21 cellular contexts compared by ENCODE assay signal in genomic region chr17:49798738-49799137, GRCh38. TPM values are rescaled to one million over a fixed set of nuclear protein-coding genes. Genes with fewer than 3 reads are reported as not detected.
"Had no signal": no experiment of that assay in that cellular context is flagged by ENCODE, and none has a peak within 500 bp of the region (broad histone marks: within the 10 kb centered on the region; RNA-seq: fewer than 3 reads in every experiment).

No MANE protein-coding gene starts in this region.

- H3K4me1 ChIP-seq: colonic mucosa had no signal

- H3K27me3 ChIP-seq: ascending aorta, colonic mucosa, spleen had no signal

- H3K4me1 Mint-ChIP-seq: nephron progenitor cell had no signal

- H3K4me3 Mint-ChIP-seq: activated T-cell treated with anti-CD3 and anti-CD28 coated beads, Interleukin-2, amount 50 U/mL, for 4 hours; central memory CD8-positive, alpha-beta T cell; nephron progenitor cell; stimulated activated naive B cell treated with anti-CD40 and anti-IgM and Interleukin-4, amounts not matched to agents 10 μg/mL and 1 μg/mL and 100 μg/mL, for 72 hours had no signal

- DNase-seq: activated gamma-delta T cell; activated T-cell treated with anti-CD3 and anti-CD28 coated beads, Interleukin-2, amount 50 U/mL, for 4 hours; colonic mucosa; mesendoderm; nephron progenitor cell; nucleus accumbens; posterior cingulate gyrus; SIG-M5; spleen; stimulated activated CD4-positive, alpha-beta T cell treated with anti-CD3 and anti-CD28 coated beads, Interleukin-4, amount 100 ng/mL, for 4 hours; stimulated activated naive B cell treated with anti-CD40 and anti-IgM and Interleukin-4, amounts not matched to agents 10 μg/mL and 1 μg/mL and 100 μg/mL, for 72 hours; T1000 had no signal

- H3K27ac ChIP-seq: ascending aorta, colonic mucosa had no signal

- H3K27ac Mint-ChIP-seq: nephron progenitor cell had no signal

- H3K4me3 ChIP-seq: ascending aorta, colonic mucosa, spleen had no signal

- H3K9me3 ChIP-seq: ascending aorta, colonic mucosa, spleen had no signal

- H3K27me3 Mint-ChIP-seq: central memory CD8-positive, alpha-beta T cell; stimulated activated naive B cell treated with anti-CD40 and anti-IgM and Interleukin-4, amounts not matched to agents 10 μg/mL and 1 μg/mL and 100 μg/mL, for 72 hours had no signal

- ATAC-seq: stimulated activated naive B cell treated with anti-CD40 and anti-IgM and Interleukin-4, amounts not matched to agents 10 μg/mL and 1 μg/mL and 100 μg/mL, for 72 hours had no signal

- H3K9me3 Mint-ChIP-seq: activated T-cell treated with anti-CD3 and anti-CD28 coated beads, Interleukin-2, amount 50 U/mL, for 4 hours; central memory CD8-positive, alpha-beta T cell; nephron progenitor cell; stimulated activated naive B cell treated with anti-CD40 and anti-IgM and Interleukin-4, amounts not matched to agents 10 μg/mL and 1 μg/mL and 100 μg/mL, for 72 hours had no signal

RNA-seq across cellular contexts. Expression of gene TAC4, which starts 49.1 kb away (rescaled TPM):
- total RNA-seq: activated T-cell treated with anti-CD3 and anti-CD28 coated beads, Interleukin-2, amount 50 U/mL, for 4 hours; ascending aorta; colonic mucosa; frontal cortex; kidney epithelial cell; liver; mucosa of gallbladder; renal cortical epithelial cell; spleen; T-helper 1 cell treated with Interleukin-12 subunit alpha and Interleukin-12 subunit beta and Interleukin-4 antibody, amounts not matched to agents 30 ng/mL and 1 ng/mL, for 36 hours; ureter had no signal
- polyA plus RNA-seq: liver, spleen had no signal
